8 cellular contexts compared by ENCODE assay signal in the genomic region with DNA sequence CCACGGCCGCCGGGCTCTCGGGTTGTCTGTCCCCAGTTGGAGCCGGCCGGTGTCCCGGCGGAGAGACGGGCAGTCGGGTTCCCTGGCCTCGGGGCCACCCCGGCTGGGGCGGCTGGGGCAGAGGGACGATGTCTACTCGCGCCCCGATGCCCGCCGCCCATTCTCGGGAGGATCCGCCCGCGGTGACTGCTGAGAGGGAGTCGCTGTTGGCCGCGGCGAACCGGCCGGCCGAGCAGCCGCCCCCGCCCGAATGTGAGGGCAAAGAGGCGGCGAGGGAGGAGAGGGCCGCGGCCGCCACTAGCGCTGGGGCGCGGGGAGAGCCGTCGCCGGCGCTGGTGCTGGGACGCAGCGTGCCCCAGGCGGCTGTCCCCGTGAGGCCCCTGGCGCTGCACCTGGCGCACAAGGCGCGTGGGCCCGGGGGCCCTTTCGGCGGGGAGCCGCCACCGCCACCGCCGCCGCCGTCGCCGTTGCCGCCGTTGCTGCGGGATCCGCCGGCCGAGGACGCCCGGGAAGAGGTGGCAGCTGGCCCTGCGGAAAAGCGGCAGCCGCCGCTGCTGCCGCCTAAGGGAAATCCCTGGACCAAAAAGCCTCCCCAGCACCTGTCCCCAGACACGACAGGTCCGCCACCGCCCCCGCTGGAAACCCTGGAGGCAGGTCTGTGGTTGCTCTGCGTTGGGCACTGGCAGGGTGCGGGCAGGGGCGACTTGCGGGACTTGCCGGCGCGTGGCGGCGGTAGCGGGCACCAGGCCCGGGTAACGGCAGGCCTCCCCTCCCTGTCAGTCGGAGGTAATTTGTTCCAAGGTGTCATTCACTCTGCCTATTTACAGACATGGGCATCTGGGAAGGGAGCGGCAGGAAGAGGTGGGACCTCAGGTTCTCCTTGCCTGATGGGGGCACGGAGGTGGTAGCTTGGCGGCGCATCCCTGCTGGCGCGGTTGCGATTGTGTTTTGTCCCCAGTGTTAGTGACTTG. TPM values are rescaled to one million over a fixed set of nuclear protein-coding genes. Genes with fewer than 3 reads are reported as not detected.
DNase-seq lines count a peak whose midpoint lies in the region; ATAC-seq and TF ChIP-seq lines count a peak whose summit lies in the region.

No MANE protein-coding gene starts in this region.

- no peaks in the 10 kb centered on the region for H3K27me3 Mint-ChIP-seq in progenitor cell of endocrine pancreas

- peaks cover 1% of the 10 kb centered on the region for H3K36me3 Mint-ChIP-seq in progenitor cell of endocrine pancreas (ENCODE audit: insufficient read depth)

- peaks cover 27% of the 10 kb centered on the region for H3K4me1 ChIP-seq in HAP-1
- peaks cover 5% of the 10 kb centered on the region in 2 donors for H3K4me1 ChIP-seq in adrenal gland (replicated peaks in 1 of 2)
- H3K4me1 ChIP-seq in upper lobe of right lung = no peaks in the 10 kb centered on the region

- H3K27me3 ChIP-seq in GM06990 (replicated peaks; ENCODE audit: control insufficient read depth, insufficient read depth, low read length) = no peaks in the 10 kb centered on the region
- no peaks in the 10 kb centered on the region for H3K27me3 ChIP-seq in HAP-1 (ENCODE audit: low read depth)
- H3K27me3 ChIP-seq in adrenal gland = no peaks in the 10 kb centered on the region
- no peaks in the 10 kb centered on the region for H3K27me3 ChIP-seq in upper lobe of right lung

- peak; percentile 79 for DNase-seq in GM06990 (ENCODE audit: extremely low read depth, insufficient read length)
- DNase-seq in HAP-1 (ENCODE audit: low spot score in 2 of 2) = peak; percentile 61 to 71
- peak; percentile 63 for DNase-seq in M059J (ENCODE audit: low read depth)
- DNase-seq in T follicular helper cell (ENCODE audit: low read depth) = peak; percentile 41
- peak; percentile 42 to 79 (median 67) for DNase-seq in adrenal gland
- peak; percentile 71 for DNase-seq in left ventricle myocardium superior
- peak; percentile 53 for DNase-seq in progenitor cell of endocrine pancreas (ENCODE audit: low spot score, unreplicated experiment)
- peak; percentile 86 for DNase-seq in upper lobe of right lung

- peak overlapping the region; percentile 67 for H3K4me3 ChIP-seq in GM06990 (replicated peaks; ENCODE audit: low read depth, low read length)
- peak overlapping the region; percentile 63 for H3K4me3 ChIP-seq in HAP-1
- peak overlapping the region; percentile 48 to 93 (median 74) for H3K4me3 ChIP-seq in adrenal gland
- peak overlapping the region; percentile 72 for H3K4me3 ChIP-seq in upper lobe of right lung

- peaks cover 8% of the 10 kb centered on the region for H3K4me1 Mint-ChIP-seq in progenitor cell of endocrine pancreas (ENCODE audit: low read depth)

- in situ Hi-C loops in HAP-1 (cut with MboI; ENCODE audit: low sequenced_read_pairs) = no loop called here

- intact Hi-C loops in adrenal gland (cut with DNase I) (no loop called here), left ventricle myocardium superior (cut with micrococcal nuclease) (no loop called here), upper lobe of right lung (cut with DNase I) (no loop called here)

- H3K9me3 ChIP-seq in HAP-1 (no peaks in the 10 kb centered on the region), adrenal gland (replicated peaks in 1 of 3) (no peaks in the 10 kb centered on the region), upper lobe of right lung (no peaks in the 10 kb centered on the region)

- H3K27ac Mint-ChIP-seq in progenitor cell of endocrine pancreas = peak overlapping the region; percentile 97

- TF ChIP-seq POLR2A in adrenal gland (IDR thresholded peaks at IDR 0.05) = peak in 1 of 2 donors; percentile 43

- ATAC-seq in left ventricle myocardium superior (peak; percentile 46), upper lobe of right lung (peak; percentile 38)

- TF ChIP-seq CTCF in GM06990 (IDR thresholded peaks at IDR 0.05; ENCODE audit: insufficient read depth, low read length, poor library complexity, severe bottlenecking) (peak; percentile 38), adrenal gland (IDR thresholded peaks at IDR 0.05) (peak in 1 of 6 experiments; percentile 5), progenitor cell of endocrine pancreas (IDR thresholded peaks at IDR 0.05; ENCODE audit: unreplicated experiment) (no peak), upper lobe of right lung (IDR thresholded peaks at IDR 0.05) (peak; percentile 22)

- WGBS in adrenal gland, 4 donors = 0 to 1% (median 0%) methylated on average over 8 to 101 of the region's 101 CpGs

- H3K9me3 Mint-ChIP-seq in progenitor cell of endocrine pancreas (ENCODE audit: low read depth) = no peaks in the 10 kb centered on the region

- H3K27ac ChIP-seq in adrenal gland (peak overlapping the region; percentile 87 to 99 (median 98)), upper lobe of right lung (peak overlapping the region; percentile 97)

- H3K36me3 ChIP-seq in GM06990 (ENCODE audit: control insufficient read depth, insufficient read depth, low read length) (no peaks in the 10 kb centered on the region), HAP-1 (replicated peaks) (no peaks in the 10 kb centered on the region), adrenal gland (replicated peaks in 1 of 2) (no peaks in the 10 kb centered on the region), upper lobe of right lung (no peaks in the 10 kb centered on the region)

- peak overlapping the region; percentile 89 for H3K4me3 Mint-ChIP-seq in progenitor cell of endocrine pancreas (ENCODE audit: low read depth)

RNA-seq across cellular contexts. Expression of a gene that starts 0.7 kb away (rescaled TPM):
- total RNA-seq in M059J (2014; rRNA removed; shearing (Covaris generic)) = 11.1 and 14.3 TPM in 2 replicates
- 10 to 100 TPM in 5 of 8 donors, 1 to 10 TPM in 3; 5.0 to 17.0 (median 11.3) TPM for total RNA-seq in adrenal gland
- polyA plus RNA-seq in adrenal gland = 10 to 100 TPM in 2 of 3 donors, 1 to 10 TPM in 1; 7.4 to 27.7 (median 12.4) TPM
- 15.9 TPM for total RNA-seq in left ventricle myocardium superior
- total RNA-seq in progenitor cell of endocrine pancreas = 22.3 and 23.2 TPM in 2 replicates
- 16.8 TPM for total RNA-seq in upper lobe of right lung

Comparison
In these comparisons a context has a peak if more than half of its experiments do, and no peak if none do; other contexts are left out.
1. Peak in every context shown above with its lines: DNase-seq, ATAC-seq, H3K4me3 ChIP-seq and H3K27ac ChIP-seq.